In the genomic region with DNA sequence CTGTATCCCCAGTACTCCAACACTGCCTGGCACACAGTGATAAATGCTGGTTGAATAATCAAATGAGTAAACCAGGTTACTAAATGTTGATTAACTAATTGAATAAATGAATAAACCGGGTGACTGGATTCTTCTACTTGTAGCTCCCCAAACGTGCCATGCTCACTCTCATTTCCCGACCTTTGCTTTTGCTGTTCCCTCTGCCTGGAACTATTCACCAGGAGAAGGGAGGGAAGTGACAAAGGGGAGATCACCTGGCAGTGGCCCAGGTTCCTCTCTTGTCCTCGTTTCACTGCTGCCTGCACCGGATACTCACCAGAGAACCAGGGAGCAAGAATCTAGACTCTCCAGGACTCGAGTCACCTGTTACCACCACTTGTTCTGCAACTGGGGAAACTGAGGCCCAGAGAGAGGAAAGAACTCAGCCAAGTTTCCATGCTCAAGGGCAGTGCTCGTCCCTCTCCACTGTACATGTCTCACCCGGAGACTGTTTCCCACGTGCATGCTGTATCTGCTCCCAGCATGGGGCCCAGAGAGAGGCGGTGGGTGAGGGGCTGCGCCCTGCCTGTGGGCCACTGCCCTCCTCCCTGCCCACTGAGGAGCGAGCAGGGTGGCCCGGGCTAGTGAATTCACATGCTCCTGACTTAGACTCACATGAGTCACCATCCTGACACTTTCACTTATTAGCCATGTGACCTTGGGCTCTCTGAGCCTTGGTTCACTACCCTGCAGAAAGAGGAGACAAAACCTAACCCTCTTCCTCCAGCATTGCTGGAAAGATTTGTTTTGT, we compare ENCODE assay signal across 11 cellular contexts. TPM values are rescaled to one million over a fixed set of nuclear protein-coding genes. Genes with fewer than 3 reads are reported as not detected.
DNase-seq lines count a peak whose midpoint lies in the region; ATAC-seq and TF ChIP-seq lines count a peak whose summit lies in the region.
"Had no signal": no experiment of that assay in that cellular context is flagged by ENCODE, and none has a peak within 500 bp of the region (broad histone marks: within the 10 kb centered on the region; RNA-seq: fewer than 3 reads in every experiment).

No MANE protein-coding gene starts in this region.

- H3K4me3 ChIP-seq in GM23338 (no peak overlapping the region), OCI-LY3 (ENCODE audit: low read length) (peak overlapping the region; percentile 7; the same call in 1 of the 2 replicates), fibroblast of mammary gland (ENCODE audit: control insufficient read depth, low read depth, low read length) (no peak overlapping the region)

- H3K9ac ChIP-seq in OCI-LY3 (ENCODE audit: low read length): no peak overlapping the region

- DNase-seq in GM23338 (ENCODE audit: low spot score): no peak
- DNase-seq in fibroblast of mammary gland (ENCODE audit: low read depth): peak; percentile 49
- peak; percentile 94 for DNase-seq in renal cortical epithelial cell (ENCODE audit: low read depth)
- DNase-seq in activated gamma-delta T cell (lab: John Stamatoyannopoulos, UW): no peak
- no peak for DNase-seq in activated CD4-positive, alpha-beta T cell treated with anti-CD3 and anti-CD28 coated beads, Interleukin-2, amount 50 U/mL, for 1 hour
- DNase-seq in SHP77 (lab: John Stamatoyannopoulos, UW): no peak
- DNase-seq: natural killer cell had no signal

- H3K36me3 Mint-ChIP-seq in GM23338 (ENCODE audit: low read depth): no peaks in the 10 kb centered on the region
- H3K36me3 Mint-ChIP-seq: IgD-negative memory B cell, natural killer cell had no signal

- no peak overlapping the region for H3K27ac Mint-ChIP-seq in GM23338
- H3K27ac Mint-ChIP-seq: IgD-negative memory B cell, natural killer cell had no signal

- no peaks in the 10 kb centered on the region for H3K9me3 Mint-ChIP-seq in GM23338
- H3K9me3 Mint-ChIP-seq: IgD-negative memory B cell, natural killer cell had no signal

- peaks cover 12% of the 10 kb centered on the region for H3K27me3 Mint-ChIP-seq in GM23338 (ENCODE audit: insufficient read depth, low read depth, poor library complexity)

- peaks cover 16% of the 10 kb centered on the region for H3K4me1 Mint-ChIP-seq in GM23338
- H3K4me1 Mint-ChIP-seq: IgD-negative memory B cell, natural killer cell had no signal

- H3K27ac ChIP-seq in GM23338 (ENCODE audit: low read depth): no peak overlapping the region
- H3K27ac ChIP-seq in OCI-LY3 (ENCODE audit: low read length): no peak overlapping the region
- H3K27ac ChIP-seq: epithelial cell of prostate had no signal

- TF ChIP-seq CTCF in GM23338 (conservative IDR thresholded peaks at IDR 0.05; ENCODE audit: low read depth in 2 of 2): no peak
- no peak for TF ChIP-seq CTCF in OCI-LY3 (IDR thresholded peaks at IDR 0.05; ENCODE audit: low read depth, low read length)
- TF ChIP-seq CTCF in fibroblast of mammary gland (conservative IDR thresholded peaks at IDR 0.05; ENCODE audit: control insufficient read depth, insufficient read depth, low read depth, low read length): no peak

- H2AFZ ChIP-seq in GM23338: peak overlapping the region; percentile 69
- H2AFZ ChIP-seq in OCI-LY3 (ENCODE audit: low read depth, low read length): peak overlapping the region; percentile 62

- no peak overlapping the region for H3K4me3 Mint-ChIP-seq in GM23338
- H3K4me3 Mint-ChIP-seq: IgD-negative memory B cell, natural killer cell had no signal

- H3K36me3 ChIP-seq in GM23338 (ENCODE audit: insufficient read depth): no peaks in the 10 kb centered on the region
- H3K36me3 ChIP-seq in OCI-LY3 (replicated peaks; ENCODE audit: low read depth, low read length): no peaks in the 10 kb centered on the region

- H3K4me2 ChIP-seq in GM23338 (no peak overlapping the region), OCI-LY3 (ENCODE audit: low read length) (peak overlapping the region; percentile 35)

- H4K20me1 ChIP-seq in GM23338 (replicated peaks; ENCODE audit: insufficient read depth): no peaks in the 10 kb centered on the region
- no peaks in the 10 kb centered on the region for H4K20me1 ChIP-seq in OCI-LY3 (ENCODE audit: insufficient read depth, low read length)

- H3K4me1 ChIP-seq in GM23338 (ENCODE audit: insufficient read depth) (no peaks in the 10 kb centered on the region; the same call in 1 of the 2 replicates), OCI-LY3 (ENCODE audit: low read length) (peaks cover 6% of the 10 kb centered on the region)

- ATAC-seq in GM23338 (no peak), GM19455 (IDR thresholded peaks at IDR 0.05; ENCODE audit: unreplicated experiment) (no peak)

- no peaks in the 10 kb centered on the region for H3K9me3 ChIP-seq in OCI-LY3 (ENCODE audit: insufficient read depth, low read length)

- H3F3A ChIP-seq in GM23338 (replicated peaks; ENCODE audit: low read depth): no peaks in the 10 kb centered on the region

- no peaks in the 10 kb centered on the region for H3K27me3 ChIP-seq in GM23338 (ENCODE audit: insufficient read depth)
- H3K27me3 ChIP-seq in OCI-LY3 (ENCODE audit: low read depth, low read length): no peaks in the 10 kb centered on the region; the same call in 1 of the 2 replicates

- no peaks in the 10 kb centered on the region for H3K79me2 ChIP-seq in GM23338 (replicated peaks; ENCODE audit: insufficient read depth)
- H3K79me2 ChIP-seq in OCI-LY3 (ENCODE audit: low read length): no peaks in the 10 kb centered on the region

- no peaks in the 10 kb centered on the region for H3K9me2 ChIP-seq in GM23338 (ENCODE audit: insufficient read depth)

TF ChIP-seq in GM23338, 12 proteins besides CTCF, POLR2A, EP300 and RAD21:
- TF ChIP-seq ZNF331 (CRISPR knock-in tag; IDR thresholded peaks at IDR 0.05; ENCODE audit: low read depth) (no peak), NANOG (IDR thresholded peaks at IDR 0.05; ENCODE audit: borderline replicate concordance) (no peak), JUNB (IDR thresholded peaks at IDR 0.05; ENCODE audit: unreplicated experiment) (no peak), EZH2phosphoT487 (IDR thresholded peaks at IDR 0.05; ENCODE audit: unreplicated experiment) (no peak), CREB1 (CRISPR knock-in tag; IDR thresholded peaks at IDR 0.05; ENCODE audit: low read depth) (no peak), EZH2 (IDR thresholded peaks at IDR 0.05; ENCODE audit: low read depth, unreplicated experiment) (no peak)
TF ChIP-seq in GM23338: peak in this region for 0.

RNA-seq across cellular contexts. Expression of a gene that starts 17.7 kb away (rescaled TPM):
- total RNA-seq in GM23338 (2014; rRNA removed; shearing (Covaris generic)): 52.4 and 55.6 TPM in 2 replicates
- 131 and 140 TPM in 2 replicates for polyA plus RNA-seq in GM23338 (2016; fragmentation: Nextera tagmentation; extraction: Ambion mirVana)
- total RNA-seq in renal cortical epithelial cell: 40.3 and 49.2 TPM in 2 replicates

RNA-seq across cellular contexts. Expression of a gene that starts 41.6 kb away (rescaled TPM):
- total RNA-seq in GM23338 (2014; rRNA removed; shearing (Covaris generic)): 5.2 and 7.0 TPM in 2 replicates
- polyA plus RNA-seq in GM23338 (2016; fragmentation: Nextera tagmentation; extraction: Ambion mirVana): 4.7 and 5.1 TPM in 2 replicates
- total RNA-seq in renal cortical epithelial cell: not detected in 2 replicates
- total RNA-seq: natural killer cell had no signal
- polyA plus RNA-seq: IgD-negative memory B cell had no signal

Comparison
In these comparisons a context has a peak if more than half of its experiments do, and no peak if none do; other contexts are left out.
1. DNase-seq: peak in fibroblast of mammary gland (single experiment) and renal cortical epithelial cell (single experiment); none in GM23338 (single experiment), activated gamma-delta T cell (single experiment), activated CD4-positive, alpha-beta T cell treated with anti-CD3 and anti-CD28 coated beads, Interleukin-2, amount 50 U/mL, for 1 hour (single experiment) and SHP77 (0 of 2).